Comparison of ENCODE assay signal across 1 cellular context in the genomic region with DNA sequence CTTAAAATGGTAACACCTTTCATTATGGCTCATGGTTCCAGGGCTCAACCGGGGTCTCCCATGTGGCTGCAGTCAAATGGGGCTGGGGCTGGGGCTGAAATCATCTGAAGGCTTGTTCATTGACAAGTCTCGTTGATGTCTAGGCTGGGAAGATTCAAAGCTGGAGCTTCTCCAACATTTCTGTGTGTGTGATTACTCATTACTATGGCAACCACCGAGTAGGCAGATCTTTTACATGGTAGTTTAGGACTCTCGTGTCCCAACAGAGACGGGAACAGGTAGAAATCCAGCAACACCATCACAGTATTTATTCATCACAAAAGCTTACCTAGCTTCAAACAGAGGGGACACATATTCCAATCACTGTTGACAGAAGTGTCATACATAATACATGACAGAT.
TF ChIP-seq lines count a peak whose summit lies in the region.

No MANE protein-coding gene starts in this region.

TF ChIP-seq in H1, 55 proteins besides CTCF, POLR2A, EP300 and RAD21 (continued from another document):
- TF ChIP-seq, protein P1, sequence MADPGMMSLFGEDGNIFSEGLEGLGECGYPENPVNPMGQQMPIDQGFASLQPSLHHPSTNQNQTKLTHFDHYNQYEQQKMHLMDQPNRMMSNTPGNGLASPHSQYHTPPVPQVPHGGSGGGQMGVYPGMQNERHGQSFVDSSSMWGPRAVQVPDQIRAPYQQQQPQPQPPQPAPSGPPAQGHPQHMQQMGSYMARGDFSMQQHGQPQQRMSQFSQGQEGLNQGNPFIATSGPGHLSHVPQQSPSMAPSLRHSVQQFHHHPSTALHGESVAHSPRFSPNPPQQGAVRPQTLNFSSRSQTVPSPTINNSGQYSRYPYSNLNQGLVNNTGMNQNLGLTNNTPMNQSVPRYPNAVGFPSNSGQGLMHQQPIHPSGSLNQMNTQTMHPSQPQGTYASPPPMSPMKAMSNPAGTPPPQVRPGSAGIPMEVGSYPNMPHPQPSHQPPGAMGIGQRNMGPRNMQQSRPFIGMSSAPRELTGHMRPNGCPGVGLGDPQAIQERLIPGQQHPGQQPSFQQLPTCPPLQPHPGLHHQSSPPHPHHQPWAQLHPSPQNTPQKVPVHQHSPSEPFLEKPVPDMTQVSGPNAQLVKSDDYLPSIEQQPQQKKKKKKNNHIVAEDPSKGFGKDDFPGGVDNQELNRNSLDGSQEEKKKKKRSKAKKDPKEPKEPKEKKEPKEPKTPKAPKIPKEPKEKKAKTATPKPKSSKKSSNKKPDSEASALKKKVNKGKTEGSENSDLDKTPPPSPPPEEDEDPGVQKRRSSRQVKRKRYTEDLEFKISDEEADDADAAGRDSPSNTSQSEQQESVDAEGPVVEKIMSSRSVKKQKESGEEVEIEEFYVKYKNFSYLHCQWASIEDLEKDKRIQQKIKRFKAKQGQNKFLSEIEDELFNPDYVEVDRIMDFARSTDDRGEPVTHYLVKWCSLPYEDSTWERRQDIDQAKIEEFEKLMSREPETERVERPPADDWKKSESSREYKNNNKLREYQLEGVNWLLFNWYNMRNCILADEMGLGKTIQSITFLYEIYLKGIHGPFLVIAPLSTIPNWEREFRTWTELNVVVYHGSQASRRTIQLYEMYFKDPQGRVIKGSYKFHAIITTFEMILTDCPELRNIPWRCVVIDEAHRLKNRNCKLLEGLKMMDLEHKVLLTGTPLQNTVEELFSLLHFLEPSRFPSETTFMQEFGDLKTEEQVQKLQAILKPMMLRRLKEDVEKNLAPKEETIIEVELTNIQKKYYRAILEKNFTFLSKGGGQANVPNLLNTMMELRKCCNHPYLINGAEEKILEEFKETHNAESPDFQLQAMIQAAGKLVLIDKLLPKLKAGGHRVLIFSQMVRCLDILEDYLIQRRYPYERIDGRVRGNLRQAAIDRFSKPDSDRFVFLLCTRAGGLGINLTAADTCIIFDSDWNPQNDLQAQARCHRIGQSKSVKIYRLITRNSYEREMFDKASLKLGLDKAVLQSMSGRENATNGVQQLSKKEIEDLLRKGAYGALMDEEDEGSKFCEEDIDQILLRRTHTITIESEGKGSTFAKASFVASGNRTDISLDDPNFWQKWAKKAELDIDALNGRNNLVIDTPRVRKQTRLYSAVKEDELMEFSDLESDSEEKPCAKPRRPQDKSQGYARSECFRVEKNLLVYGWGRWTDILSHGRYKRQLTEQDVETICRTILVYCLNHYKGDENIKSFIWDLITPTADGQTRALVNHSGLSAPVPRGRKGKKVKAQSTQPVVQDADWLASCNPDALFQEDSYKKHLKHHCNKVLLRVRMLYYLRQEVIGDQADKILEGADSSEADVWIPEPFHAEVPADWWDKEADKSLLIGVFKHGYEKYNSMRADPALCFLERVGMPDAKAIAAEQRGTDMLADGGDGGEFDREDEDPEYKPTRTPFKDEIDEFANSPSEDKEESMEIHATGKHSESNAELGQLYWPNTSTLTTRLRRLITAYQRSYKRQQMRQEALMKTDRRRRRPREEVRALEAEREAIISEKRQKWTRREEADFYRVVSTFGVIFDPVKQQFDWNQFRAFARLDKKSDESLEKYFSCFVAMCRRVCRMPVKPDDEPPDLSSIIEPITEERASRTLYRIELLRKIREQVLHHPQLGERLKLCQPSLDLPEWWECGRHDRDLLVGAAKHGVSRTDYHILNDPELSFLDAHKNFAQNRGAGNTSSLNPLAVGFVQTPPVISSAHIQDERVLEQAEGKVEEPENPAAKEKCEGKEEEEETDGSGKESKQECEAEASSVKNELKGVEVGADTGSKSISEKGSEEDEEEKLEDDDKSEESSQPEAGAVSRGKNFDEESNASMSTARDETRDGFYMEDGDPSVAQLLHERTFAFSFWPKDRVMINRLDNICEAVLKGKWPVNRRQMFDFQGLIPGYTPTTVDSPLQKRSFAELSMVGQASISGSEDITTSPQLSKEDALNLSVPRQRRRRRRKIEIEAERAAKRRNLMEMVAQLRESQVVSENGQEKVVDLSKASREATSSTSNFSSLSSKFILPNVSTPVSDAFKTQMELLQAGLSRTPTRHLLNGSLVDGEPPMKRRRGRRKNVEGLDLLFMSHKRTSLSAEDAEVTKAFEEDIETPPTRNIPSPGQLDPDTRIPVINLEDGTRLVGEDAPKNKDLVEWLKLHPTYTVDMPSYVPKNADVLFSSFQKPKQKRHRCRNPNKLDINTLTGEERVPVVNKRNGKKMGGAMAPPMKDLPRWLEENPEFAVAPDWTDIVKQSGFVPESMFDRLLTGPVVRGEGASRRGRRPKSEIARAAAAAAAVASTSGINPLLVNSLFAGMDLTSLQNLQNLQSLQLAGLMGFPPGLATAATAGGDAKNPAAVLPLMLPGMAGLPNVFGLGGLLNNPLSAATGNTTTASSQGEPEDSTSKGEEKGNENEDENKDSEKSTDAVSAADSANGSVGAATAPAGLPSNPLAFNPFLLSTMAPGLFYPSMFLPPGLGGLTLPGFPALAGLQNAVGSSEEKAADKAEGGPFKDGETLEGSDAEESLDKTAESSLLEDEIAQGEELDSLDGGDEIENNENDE (IDR thresholded peaks at IDR 0.05; ENCODE audit: insufficient replicate concordance, low read length): no peak
- TF ChIP-seq CREB1 (IDR thresholded peaks at IDR 0.05): no peak
- TF ChIP-seq JUND (IDR thresholded peaks at IDR 0.05; ENCODE audit: low read length): no peak
- no peak for TF ChIP-seq SP1 (IDR thresholded peaks at IDR 0.05; ENCODE audit: low read depth, low read length)
- TF ChIP-seq KDM1A (IDR thresholded peaks at IDR 0.05; ENCODE audit: borderline replicate concordance, low read length): no peak
- TF ChIP-seq PHF8 (conservative IDR thresholded peaks at IDR 0.05; ENCODE audit: low read depth, low read length): no peak
